ENCODE assay signal across 27 cellular contexts in the genomic region with DNA sequence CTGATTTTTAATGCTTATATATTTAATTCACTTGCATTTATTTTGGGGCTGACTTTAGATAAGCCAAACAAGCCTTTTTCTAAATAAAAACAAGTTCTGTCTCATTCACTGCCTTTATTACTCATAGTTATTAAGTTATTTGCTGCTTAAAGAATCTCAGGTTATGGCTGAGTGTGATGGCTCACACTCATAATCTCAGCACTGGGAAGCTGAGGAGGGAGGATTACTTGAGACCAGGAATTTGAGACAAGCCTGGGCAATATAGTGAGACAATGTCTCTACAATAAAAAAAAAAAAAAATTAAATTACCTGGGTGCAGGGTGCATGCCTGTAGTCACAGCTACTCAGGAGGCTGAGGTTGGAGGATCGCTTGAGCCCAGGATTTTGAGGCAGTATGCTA.
"Had no signal": no experiment of that assay in that cellular context is flagged by ENCODE, and none has a peak within 500 bp of the region (broad histone marks: within the 10 kb centered on the region; RNA-seq: fewer than 3 reads in every experiment).

No MANE protein-coding gene starts in this region.

- H3K4me1 Mint-ChIP-seq: neural crest cell; stimulated activated effector memory CD8-positive, alpha-beta T cell treated with anti-CD3 and anti-CD28 coated beads, Interleukin-12 subunit alpha, Interleukin-12 subunit beta, amount 100 ng/mL, for 72 hours; stimulated activated naive B cell treated with anti-CD40 and anti-IgM and Interleukin-4, amounts not matched to agents 10 μg/mL and 1 μg/mL and 100 μg/mL, for 72 hours had no signal

- H3K36me3 ChIP-seq: neutrophil, pancreas, prostate gland, right lobe of liver, sigmoid colon, stomach, thoracic aorta, thyroid gland, tibial nerve, upper lobe of left lung, vagina had no signal

- H3K27ac Mint-ChIP-seq: natural killer cell treated with Interleukin-12 subunit alpha and Interleukin-12 subunit beta and Interleukin-15 and Interleukin-18, amount 100 ng/mL, for 72 hours; nephron progenitor cell; stimulated activated effector memory CD8-positive, alpha-beta T cell treated with anti-CD3 and anti-CD28 coated beads, Interleukin-12 subunit alpha, Interleukin-12 subunit beta, amount 100 ng/mL, for 72 hours; stimulated activated naive B cell treated with anti-CD40 and anti-IgM and Interleukin-4, amounts not matched to agents 10 μg/mL and 1 μg/mL and 100 μg/mL, for 72 hours; stimulated activated naive CD8-positive, alpha-beta T cell treated with anti-CD3 and anti-CD28 coated beads, Interleukin-15, Interleukin-2, amounts not matched to agents 100 ng/mL and 50 ng/mL, for 24 hours had no signal

- H3K4me3 ChIP-seq: pancreas, prostate gland, right lobe of liver, sigmoid colon, stomach, thoracic aorta, thyroid gland, tibial nerve, upper lobe of left lung, vagina had no signal

- DNase-seq: nephron progenitor cell; nucleus accumbens; pancreas; retina; right cardiac atrium; right lobe of liver; sigmoid colon; small intestine; stimulated activated CD4-positive, alpha-beta T cell treated with anti-CD3 and anti-CD28 coated beads, Interleukin-15, amount 100 ng/mL, for 24 hours; stimulated activated CD4-positive, alpha-beta T cell treated with anti-CD3 and anti-CD28 coated beads, Interleukin-2, amount 100 ng/mL, for 24 hours; stimulated activated CD4-positive, alpha-beta T cell treated with anti-CD3 and anti-CD28 coated beads, Interleukin-2, amount 100 ng/mL, for 48 hours; stimulated activated CD4-positive, alpha-beta T cell treated with anti-CD3 and anti-CD28 coated beads, Interleukin-4, amount 100 ng/mL, for 24 hours; stimulated activated naive B cell treated with anti-CD40 and anti-IgM and Interleukin-4, amounts not matched to agents 10 μg/mL and 1 μg/mL and 100 μg/mL, for 72 hours; stimulated activated naive CD4-positive, alpha-beta T cell treated with Interleukin-2 at 50 U/mL for 16 hours; stomach; thyroid gland; trophoblast cell had no signal

- H3K36me3 Mint-ChIP-seq: natural killer cell treated with Interleukin-12 subunit alpha and Interleukin-12 subunit beta and Interleukin-15 and Interleukin-18, amount 100 ng/mL, for 72 hours; stimulated activated effector memory CD8-positive, alpha-beta T cell treated with anti-CD3 and anti-CD28 coated beads, Interleukin-12 subunit alpha, Interleukin-12 subunit beta, amount 100 ng/mL, for 72 hours; stimulated activated naive B cell treated with anti-CD40 and anti-IgM and Interleukin-4, amounts not matched to agents 10 μg/mL and 1 μg/mL and 100 μg/mL, for 72 hours had no signal

- H3K9me3 Mint-ChIP-seq: natural killer cell treated with Interleukin-12 subunit alpha and Interleukin-12 subunit beta and Interleukin-15 and Interleukin-18, amount 100 ng/mL, for 72 hours; nephron progenitor cell; neural crest cell; stimulated activated effector memory CD8-positive, alpha-beta T cell treated with anti-CD3 and anti-CD28 coated beads, Interleukin-12 subunit alpha, Interleukin-12 subunit beta, amount 100 ng/mL, for 72 hours; stimulated activated naive CD8-positive, alpha-beta T cell treated with anti-CD3 and anti-CD28 coated beads, Interleukin-15, Interleukin-2, amounts not matched to agents 100 ng/mL and 50 ng/mL, for 24 hours had no signal

- H3K4me3 Mint-ChIP-seq: natural killer cell treated with Interleukin-12 subunit alpha and Interleukin-12 subunit beta and Interleukin-15 and Interleukin-18, amount 100 ng/mL, for 72 hours; nephron progenitor cell; neural crest cell; stimulated activated effector memory CD8-positive, alpha-beta T cell treated with anti-CD3 and anti-CD28 coated beads, Interleukin-12 subunit alpha, Interleukin-12 subunit beta, amount 100 ng/mL, for 72 hours; stimulated activated naive B cell treated with anti-CD40 and anti-IgM and Interleukin-4, amounts not matched to agents 10 μg/mL and 1 μg/mL and 100 μg/mL, for 72 hours; stimulated activated naive CD8-positive, alpha-beta T cell treated with anti-CD3 and anti-CD28 coated beads, Interleukin-15, Interleukin-2, amounts not matched to agents 100 ng/mL and 50 ng/mL, for 24 hours had no signal

- H3K27me3 ChIP-seq: neutrophil, pancreas, right lobe of liver, sigmoid colon, stomach, thyroid gland, tibial nerve, upper lobe of left lung, vagina had no signal

- H3K4me1 ChIP-seq: pancreas, prostate gland, right lobe of liver, sigmoid colon, stomach, thyroid gland, tibial nerve, upper lobe of left lung, vagina had no signal

- H3K27ac ChIP-seq: neutrophil, pancreas, prostate gland, right lobe of liver, sigmoid colon, stomach, thoracic aorta, thyroid gland, tibial nerve, upper lobe of left lung, vagina had no signal

- H3K9me3 ChIP-seq: neutrophil, pancreas, prostate gland, right lobe of liver, sigmoid colon, stomach, thoracic aorta, thyroid gland, tibial nerve, upper lobe of left lung, vagina had no signal

- H3K27me3 Mint-ChIP-seq: stimulated activated naive CD8-positive, alpha-beta T cell treated with anti-CD3 and anti-CD28 coated beads, Interleukin-15, Interleukin-2, amounts not matched to agents 100 ng/mL and 50 ng/mL, for 24 hours had no signal
